Comparison of ENCODE assay signal across 8 cellular contexts in genomic region chr6:123116370-123116769, GRCh38.
"Had no signal": no experiment of that assay in that cellular context is flagged by ENCODE, and none has a peak within 500 bp of the region (broad histone marks: within the 10 kb centered on the region; RNA-seq: fewer than 3 reads in every experiment).

No MANE protein-coding gene starts in this region.

- H3K4me2 ChIP-seq: KMS-11 had no signal

- DNase-seq: IMR-90, KBM-7, KG1 had no signal

- H3K4me3 ChIP-seq: K562 had no signal

- FAIRE-seq: HepG2, HTR-8/SVneo, K562 had no signal

- ATAC-seq: HepG2, K562 had no signal

- H3K27ac ChIP-seq: HL-60, KMS-11 had no signal

- H3K9ac ChIP-seq: KMS-11 had no signal
